Comparison of ENCODE assay signal across 1 cellular context in genomic region chr4:74190919-74191397, GRCh38.
TF ChIP-seq lines count a peak whose summit lies in the region.

No MANE protein-coding gene starts in this region.

TF ChIP-seq in HepG2, 621 proteins besides CTCF, POLR2A, EP300 and RAD21 (continued from another document and continues in another):
- TF ChIP-seq ZNF407 (CRISPR knock-in tag; IDR thresholded peaks at IDR 0.05; ENCODE audit: not compliant biosample characterization) (no peak), ISX (CRISPR knock-in tag; conservative IDR thresholded peaks at IDR 0.05) (no peak), YY1 (IDR thresholded peaks at IDR 0.05; ENCODE audit: insufficient read depth, insufficient replicate concordance, low read depth, low read length) (no peak), TCF7L2 (IDR thresholded peaks at IDR 0.05; ENCODE audit: low read depth, low read length) (no peak), ZNF225 (CRISPR knock-in tag; IDR thresholded peaks at IDR 0.05) (no peak), AHDC1 (CRISPR knock-in tag; IDR thresholded peaks at IDR 0.05; ENCODE audit: borderline replicate concordance) (peak; percentile 89; the same call in 1 of the 2 replicates), ARHGAP35 (CRISPR knock-in tag; IDR thresholded peaks at IDR 0.05; ENCODE audit: borderline replicate concordance) (no peak), ADNP (CRISPR knock-in tag; IDR thresholded peaks at IDR 0.05) (no peak), PPARG (CRISPR knock-in tag; conservative IDR thresholded peaks at IDR 0.05) (peak; percentile 61), RNF2 (conservative IDR thresholded peaks at IDR 0.05; ENCODE audit: low read depth) (no peak), ZNF44 (CRISPR knock-in tag; IDR thresholded peaks at IDR 0.05) (no peak), YEATS2 (CRISPR knock-in tag; IDR thresholded peaks at IDR 0.05; ENCODE audit: borderline replicate concordance) (no peak), ATF2 (CRISPR knock-in tag; IDR thresholded peaks at IDR 0.05) (no peak), ZNF878 (CRISPR knock-in tag; IDR thresholded peaks at IDR 0.05) (0 out of 2 replicates have a peak, but pooled peaks have one; percentile 23), XRCC5 (optimal IDR thresholded peaks at IDR 0.05; ENCODE audit: low read length) (no peak), GATAD2A (CRISPR knock-in tag; IDR thresholded peaks at IDR 0.05) (peak; percentile 83), ESRRA (CRISPR knock-in tag; IDR thresholded peaks at IDR 0.05; ENCODE audit: low read depth) (no peak), FUBP1 (CRISPR knock-in tag; IDR thresholded peaks at IDR 0.05; ENCODE audit: borderline replicate concordance) (no peak), ZNF136 (CRISPR knock-in tag; IDR thresholded peaks at IDR 0.05; ENCODE audit: low read depth) (no peak), ATF6 (CRISPR knock-in tag; conservative IDR thresholded peaks at IDR 0.05) (no peak)
- TF ChIP-seq, protein P1, sequence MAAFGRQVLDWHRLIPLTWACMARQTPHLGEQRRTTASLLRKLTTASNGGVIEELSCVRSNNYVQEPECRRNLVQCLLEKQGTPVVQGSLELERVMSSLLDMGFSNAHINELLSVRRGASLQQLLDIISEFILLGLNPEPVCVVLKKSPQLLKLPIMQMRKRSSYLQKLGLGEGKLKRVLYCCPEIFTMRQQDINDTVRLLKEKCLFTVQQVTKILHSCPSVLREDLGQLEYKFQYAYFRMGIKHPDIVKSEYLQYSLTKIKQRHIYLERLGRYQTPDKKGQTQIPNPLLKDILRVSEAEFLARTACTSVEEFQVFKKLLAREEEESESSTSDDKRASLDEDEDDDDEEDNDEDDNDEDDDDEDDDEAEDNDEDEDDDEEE (CRISPR knock-in tag; IDR thresholded peaks at IDR 0.05): no peak
- TF ChIP-seq, protein P2, sequence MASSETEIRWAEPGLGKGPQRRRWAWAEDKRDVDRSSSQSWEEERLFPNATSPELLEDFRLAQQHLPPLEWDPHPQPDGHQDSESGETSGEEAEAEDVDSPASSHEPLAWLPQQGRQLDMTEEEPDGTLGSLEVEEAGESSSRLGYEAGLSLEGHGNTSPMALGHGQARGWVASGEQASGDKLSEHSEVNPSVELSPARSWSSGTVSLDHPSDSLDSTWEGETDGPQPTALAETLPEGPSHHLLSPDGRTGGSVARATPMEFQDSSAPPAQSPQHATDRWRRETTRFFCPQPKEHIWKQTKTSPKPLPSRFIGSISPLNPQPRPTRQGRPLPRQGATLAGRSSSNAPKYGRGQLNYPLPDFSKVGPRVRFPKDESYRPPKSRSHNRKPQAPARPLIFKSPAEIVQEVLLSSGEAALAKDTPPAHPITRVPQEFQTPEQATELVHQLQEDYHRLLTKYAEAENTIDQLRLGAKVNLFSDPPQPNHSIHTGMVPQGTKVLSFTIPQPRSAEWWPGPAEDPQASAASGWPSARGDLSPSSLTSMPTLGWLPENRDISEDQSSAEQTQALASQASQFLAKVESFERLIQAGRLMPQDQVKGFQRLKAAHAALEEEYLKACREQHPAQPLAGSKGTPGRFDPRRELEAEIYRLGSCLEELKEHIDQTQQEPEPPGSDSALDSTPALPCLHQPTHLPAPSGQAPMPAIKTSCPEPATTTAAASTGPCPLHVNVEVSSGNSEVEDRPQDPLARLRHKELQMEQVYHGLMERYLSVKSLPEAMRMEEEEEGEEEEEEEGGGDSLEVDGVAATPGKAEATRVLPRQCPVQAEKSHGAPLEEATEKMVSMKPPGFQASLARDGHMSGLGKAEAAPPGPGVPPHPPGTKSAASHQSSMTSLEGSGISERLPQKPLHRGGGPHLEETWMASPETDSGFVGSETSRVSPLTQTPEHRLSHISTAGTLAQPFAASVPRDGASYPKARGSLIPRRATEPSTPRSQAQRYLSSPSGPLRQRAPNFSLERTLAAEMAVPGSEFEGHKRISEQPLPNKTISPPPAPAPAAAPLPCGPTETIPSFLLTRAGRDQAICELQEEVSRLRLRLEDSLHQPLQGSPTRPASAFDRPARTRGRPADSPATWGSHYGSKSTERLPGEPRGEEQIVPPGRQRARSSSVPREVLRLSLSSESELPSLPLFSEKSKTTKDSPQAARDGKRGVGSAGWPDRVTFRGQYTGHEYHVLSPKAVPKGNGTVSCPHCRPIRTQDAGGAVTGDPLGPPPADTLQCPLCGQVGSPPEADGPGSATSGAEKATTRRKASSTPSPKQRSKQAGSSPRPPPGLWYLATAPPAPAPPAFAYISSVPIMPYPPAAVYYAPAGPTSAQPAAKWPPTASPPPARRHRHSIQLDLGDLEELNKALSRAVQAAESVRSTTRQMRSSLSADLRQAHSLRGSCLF (CRISPR knock-in tag; IDR thresholded peaks at IDR 0.05; ENCODE audit: borderline replicate concordance): no peak
- TF ChIP-seq, protein P3, sequence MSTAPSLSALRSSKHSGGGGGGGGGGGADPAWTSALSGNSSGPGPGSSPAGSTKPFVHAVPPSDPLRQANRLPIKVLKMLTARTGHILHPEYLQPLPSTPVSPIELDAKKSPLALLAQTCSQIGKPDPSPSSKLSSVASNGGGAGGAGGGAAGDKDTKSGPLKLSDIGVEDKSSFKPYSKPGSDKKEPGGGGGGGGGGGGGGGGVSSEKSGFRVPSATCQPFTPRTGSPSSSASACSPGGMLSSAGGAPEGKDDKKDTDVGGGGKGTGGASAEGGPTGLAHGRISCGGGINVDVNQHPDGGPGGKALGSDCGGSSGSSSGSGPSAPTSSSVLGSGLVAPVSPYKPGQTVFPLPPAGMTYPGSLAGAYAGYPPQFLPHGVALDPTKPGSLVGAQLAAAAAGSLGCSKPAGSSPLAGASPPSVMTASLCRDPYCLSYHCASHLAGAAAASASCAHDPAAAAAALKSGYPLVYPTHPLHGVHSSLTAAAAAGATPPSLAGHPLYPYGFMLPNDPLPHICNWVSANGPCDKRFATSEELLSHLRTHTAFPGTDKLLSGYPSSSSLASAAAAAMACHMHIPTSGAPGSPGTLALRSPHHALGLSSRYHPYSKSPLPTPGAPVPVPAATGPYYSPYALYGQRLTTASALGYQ (CRISPR knock-in tag; IDR thresholded peaks at IDR 0.05): no peak
